In the genomic region with DNA sequence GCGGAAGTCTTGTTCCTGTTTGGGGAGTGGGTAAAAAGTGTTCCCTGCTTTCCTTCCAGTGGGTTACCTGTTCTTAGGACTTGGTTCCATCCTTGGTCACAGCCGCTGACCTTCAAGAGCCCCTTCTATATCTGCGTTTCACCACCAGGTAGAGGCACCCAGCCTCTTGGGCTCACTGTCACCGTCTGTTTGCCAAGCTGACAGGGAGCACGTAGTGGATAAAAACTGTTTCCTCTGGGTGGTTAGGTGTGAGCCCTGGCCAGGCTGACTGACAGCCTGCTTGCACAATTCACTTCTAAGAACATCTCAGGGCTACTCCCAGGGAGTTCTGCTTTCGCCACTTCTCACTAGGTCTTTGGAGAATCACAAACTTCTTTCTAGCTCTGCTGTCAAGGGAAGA, we compare ENCODE assay signal across 16 cellular contexts. TPM values are rescaled to one million over a fixed set of nuclear protein-coding genes. Genes with fewer than 3 reads are reported as not detected.
DNase-seq lines count a peak whose midpoint lies in the region; ATAC-seq and TF ChIP-seq lines count a peak whose summit lies in the region.
"Had no signal": no experiment of that assay in that cellular context is flagged by ENCODE, and none has a peak within 500 bp of the region (broad histone marks: within the 10 kb centered on the region; RNA-seq: fewer than 3 reads in every experiment).

No MANE protein-coding gene starts in this region.

- peaks cover 13% of the 10 kb centered on the region for H3K27me3 Mint-ChIP-seq in neural crest cell (ENCODE audit: low read depth)

- peak overlapping the region; percentile 21; the same call in 1 of the 2 replicates for H3K4me3 ChIP-seq in PC-9
- H3K4me3 ChIP-seq in neuronal stem cell (ENCODE audit: low read length in 2 of 2), result no peak overlapping the region
- H3K4me3 ChIP-seq: lower lobe of right lung, vagina had no signal

- H2BK5ac ChIP-seq in neuronal stem cell (ENCODE audit: low read length), result no peak overlapping the region

- H4K8ac ChIP-seq in neuronal stem cell (ENCODE audit: low read depth, low read length), result no peak overlapping the region

- H3K36me3 ChIP-seq in PC-9 (ENCODE audit: low read depth) (no peaks in the 10 kb centered on the region), neuronal stem cell (replicated peaks in 1 of 2; ENCODE audit: control insufficient read depth in 2 of 2, insufficient read depth in 2 of 2, low read length in 2 of 2) (no peaks in the 10 kb centered on the region)
- H3K36me3 ChIP-seq: lower lobe of right lung, vagina had no signal

- H3K27ac Mint-ChIP-seq in neural crest cell (ENCODE audit: unreplicated experiment), result peak overlapping the region; percentile 60
- H3K27ac Mint-ChIP-seq: activated CD8-positive, alpha-beta T cell treated with anti-CD3 and anti-CD28 coated beads, Interleukin-2, amount 10 ng/mL, durations not matched to agents 7 days and 5 days; activated naive CD4-positive, alpha-beta T cell treated with anti-CD3 and anti-CD28 coated beads, Interleukin-2, amount 50 U/mL, for 24 hours had no signal

- no peak overlapping the region for H3K14ac ChIP-seq in neuronal stem cell (ENCODE audit: low read length)

- peaks cover 47% of the 10 kb centered on the region for H3F3A ChIP-seq in PC-9 (ENCODE audit: insufficient read depth, low read depth)

- H4K20me1 ChIP-seq in PC-9 (ENCODE audit: insufficient read depth), result no peaks in the 10 kb centered on the region

- TF ChIP-seq CTCF in PC-9 (conservative IDR thresholded peaks at IDR 0.05), result no peak
- no peak for TF ChIP-seq CTCF in neural crest cell (conservative IDR thresholded peaks at IDR 0.05)

- H3K27ac ChIP-seq in PC-9 (peak overlapping the region; percentile 91), neuronal stem cell (replicated peaks; ENCODE audit: low read length) (no peak overlapping the region)

- H3K4me3 Mint-ChIP-seq in neural crest cell, result no peak overlapping the region
- H3K4me3 Mint-ChIP-seq: activated CD8-positive, alpha-beta T cell treated with anti-CD3 and anti-CD28 coated beads, Interleukin-2, amount 10 ng/mL, durations not matched to agents 7 days and 5 days; activated naive CD4-positive, alpha-beta T cell treated with anti-CD3 and anti-CD28 coated beads, Interleukin-2, amount 50 U/mL, for 24 hours had no signal

- H3K9me2 ChIP-seq in PC-9 (ENCODE audit: insufficient read depth), result no peaks in the 10 kb centered on the region

- H3K18ac ChIP-seq in neuronal stem cell (ENCODE audit: low read length), result no peak overlapping the region

- ATAC-seq in esophagus mucosa (peak; percentile 36), HG03196 (IDR thresholded peaks at IDR 0.05; ENCODE audit: unreplicated experiment) (no peak)
- ATAC-seq: activated CD8-positive, alpha-beta T cell treated with anti-CD3 and anti-CD28 coated beads, Interleukin-2, amount 10 ng/mL, durations not matched to agents 7 days and 5 days had no signal

- H3K4me2 ChIP-seq in PC-9 (peak overlapping the region; percentile 93), neuronal stem cell (ENCODE audit: insufficient read depth, low read length, poor library complexity, severe bottlenecking) (no peak overlapping the region)

- WGBS in neuronal stem cell (ENCODE audit: extremely low coverage in 2 of 2, insufficient read length in 2 of 2, insufficient replicate concordance in 1 of 2), 2 donors, result no CpG with 5 or more reads among the region's 6 CpGs

- H3K9me3 Mint-ChIP-seq in neural crest cell, result no peaks in the 10 kb centered on the region
- H3K9me3 Mint-ChIP-seq: activated naive CD4-positive, alpha-beta T cell treated with anti-CD3 and anti-CD28 coated beads, Interleukin-2, amount 50 U/mL, for 24 hours had no signal

- H3K4ac ChIP-seq in neuronal stem cell (ENCODE audit: low read length), result no peak overlapping the region

- H2BK12ac ChIP-seq in neuronal stem cell (ENCODE audit: low read length), result no peak overlapping the region

- H3K9me3 ChIP-seq in PC-9 (ENCODE audit: insufficient read depth, low read depth) (no peaks in the 10 kb centered on the region), neuronal stem cell (replicated peaks in 1 of 2; ENCODE audit: control insufficient read depth in 2 of 2, insufficient read depth in 1 of 2, low read depth in 1 of 2, low read length in 2 of 2) (no peaks in the 10 kb centered on the region)
- H3K9me3 ChIP-seq: lower lobe of right lung, vagina had no signal

- no peaks in the 10 kb centered on the region for H3K27me3 ChIP-seq in PC-9 (ENCODE audit: insufficient read depth, low read depth)
- H3K27me3 ChIP-seq in neuronal stem cell (ENCODE audit: control insufficient read depth in 3 of 3, insufficient read depth in 3 of 3, low read depth in 1 of 3, low read length in 3 of 3), result peaks cover 0 to 23% (median 0%) of the 10 kb centered on the region in 3 experiments
- H3K27me3 ChIP-seq: vagina had no signal

- peaks cover 31% of the 10 kb centered on the region for H3K79me2 ChIP-seq in PC-9 (ENCODE audit: low read depth)

- no peak overlapping the region for H2AK5ac ChIP-seq in neuronal stem cell (ENCODE audit: low read depth, low read length)

- no peak overlapping the region for H2AFZ ChIP-seq in PC-9
- no peak overlapping the region for H2AFZ ChIP-seq in neuronal stem cell (ENCODE audit: low read length)

- POLR2A ChIA-PET in PC-9 (lab: Charles Lee; ENCODE audit: unreplicated experiment), result interaction anchor here (0.6 to 1.5 kb wide), 5 partner anchors 19 to 71 kb away, joined by 3 to 16 read pairs (median 5); no protein-coding TSS in a partner anchor

- no peak overlapping the region for H2BK15ac ChIP-seq in neuronal stem cell (ENCODE audit: low read length)

- H3K4me1 ChIP-seq in PC-9 (replicated peaks; ENCODE audit: insufficient read depth), result peaks cover 54% of the 10 kb centered on the region
- peaks cover 8% of the 10 kb centered on the region in 2 donors for H3K4me1 ChIP-seq in neuronal stem cell (ENCODE audit: control insufficient read depth in 2 of 2, insufficient read depth in 1 of 2, low read depth in 1 of 2, low read length in 2 of 2)

- no peaks in the 10 kb centered on the region for H3K36me3 Mint-ChIP-seq in neural crest cell (ENCODE audit: low read depth)
- H3K36me3 Mint-ChIP-seq: activated naive CD4-positive, alpha-beta T cell treated with anti-CD3 and anti-CD28 coated beads, Interleukin-2, amount 50 U/mL, for 24 hours had no signal

- no peak overlapping the region for H2BK120ac ChIP-seq in neuronal stem cell (ENCODE audit: low read depth, low read length)

- H3K9ac ChIP-seq in neuronal stem cell (ENCODE audit: low read depth, low read length, poor library complexity), result no peak overlapping the region

- no peak overlapping the region for H3K23ac ChIP-seq in neuronal stem cell (ENCODE audit: low read depth, low read length, poor library complexity)

- intact Hi-C loops in PC-9 (cut with micrococcal nuclease; ENCODE audit: unreplicated experiment), result loop anchor here (5.0 kb wide), 1 partner anchor 741 kb away; no protein-coding TSS in a partner anchor

- CTCF ChIA-PET in PC-9 (lab: Charles Lee), result interaction anchor here (0.6 to 4.8 kb wide), 4 partner anchors 30 to 71 kb away, joined by 3 to 61 read pairs (median 4); no protein-coding TSS in a partner anchor

- H3K4me1 Mint-ChIP-seq in neural crest cell, result peaks cover 17% of the 10 kb centered on the region

- no TSS peak for BruUV-seq in PC-9 (replicated peaks; lab: Mats Ljungman, UMichigan)

- H3K79me1 ChIP-seq in neuronal stem cell (ENCODE audit: low read depth, low read length), result no peaks in the 10 kb centered on the region

- H4K91ac ChIP-seq in neuronal stem cell (ENCODE audit: low read depth, low read length, poor library complexity), result no peak overlapping the region

- peak; percentile 26 for DNase-seq in CD1c-positive myeloid dendritic cell (ENCODE audit: extremely low spot score)
- peak in 1 of 2 experiments; percentile 84 for DNase-seq in PC-9
- no peak for DNase-seq in neural crest cell (ENCODE audit: low read depth, low spot score)
- no peak for DNase-seq in germinal center (ENCODE audit: low spot score)
- DNase-seq in activated T-cell treated with anti-CD3 and anti-CD28 coated beads, Interleukin-2, amount 50 U/mL, for 1 hour, result no peak
- no peak for DNase-seq in neuronal stem cell (ENCODE audit: low spot score)
- DNase-seq: activated CD8-positive, alpha-beta T cell treated with anti-CD3 and anti-CD28 coated beads, Interleukin-2, amount 10 ng/mL, durations not matched to agents 7 days and 5 days; lower lobe of right lung; NCI-H1092 treated with DMSO at 0.1 percent for 48 hours; NCI-H526; T-helper 1 cell had no signal

RNA-seq across cellular contexts. Expression of a gene that starts 1.8 kb away (rescaled TPM):
- total RNA-seq in PC-9 (2021) (41.1 and 58.8 TPM in 2 replicates), esophagus mucosa (1.0 TPM), neural crest cell (0.07 TPM in 1 of 2 replicates, not detected in the other)
- polyA plus RNA-seq in neuronal stem cell (2013, experiment 1 of 2), result 0.28 TPM
- polyA plus RNA-seq in neuronal stem cell (2013, experiment 2 of 2), result 0.21 TPM

RNA-seq across cellular contexts. Expression of a gene that starts 21.8 kb away (rescaled TPM):
- 113 and 136 TPM in 2 replicates for total RNA-seq in PC-9 (2021)
- 20.6 TPM for total RNA-seq in esophagus mucosa
- total RNA-seq in neural crest cell, result 26.6 and 29.8 TPM in 2 replicates
- 25.2 TPM for polyA plus RNA-seq in neuronal stem cell (2013, experiment 1 of 2)
- 23.7 TPM for polyA plus RNA-seq in neuronal stem cell (2013, experiment 2 of 2)

RNA-seq across cellular contexts. Expression of a gene that starts 58.4 kb away (rescaled TPM):
- total RNA-seq in PC-9 (2021), result not detected in 2 replicates
- not detected for total RNA-seq in esophagus mucosa
- 10.0 and 10.9 TPM in 2 replicates for total RNA-seq in neural crest cell
- polyA plus RNA-seq in neuronal stem cell (2013, experiment 1 of 2), result 0.57 TPM
- 0.57 TPM for polyA plus RNA-seq in neuronal stem cell (2013, experiment 2 of 2)
- total RNA-seq: activated CD8-positive, alpha-beta T cell treated with anti-CD3 and anti-CD28 coated beads, Interleukin-2, amount 10 ng/mL, durations not matched to agents 7 days and 5 days; dermis microvascular lymphatic vessel endothelial cell; lower lobe of right lung; vagina had no signal

Comparison
In these comparisons a context has a peak if more than half of its experiments do, and no peak if none do; other contexts are left out.
1. RNA of a gene that starts 1.8 kb away (total RNA-seq): 41.1 to 58.8 TPM in PC-9; 1.0 TPM in esophagus mucosa (single experiment) and 0.07 TPM in neural crest cell; every median in the first group is over 10 times any median in the second.